In the genomic region with DNA sequence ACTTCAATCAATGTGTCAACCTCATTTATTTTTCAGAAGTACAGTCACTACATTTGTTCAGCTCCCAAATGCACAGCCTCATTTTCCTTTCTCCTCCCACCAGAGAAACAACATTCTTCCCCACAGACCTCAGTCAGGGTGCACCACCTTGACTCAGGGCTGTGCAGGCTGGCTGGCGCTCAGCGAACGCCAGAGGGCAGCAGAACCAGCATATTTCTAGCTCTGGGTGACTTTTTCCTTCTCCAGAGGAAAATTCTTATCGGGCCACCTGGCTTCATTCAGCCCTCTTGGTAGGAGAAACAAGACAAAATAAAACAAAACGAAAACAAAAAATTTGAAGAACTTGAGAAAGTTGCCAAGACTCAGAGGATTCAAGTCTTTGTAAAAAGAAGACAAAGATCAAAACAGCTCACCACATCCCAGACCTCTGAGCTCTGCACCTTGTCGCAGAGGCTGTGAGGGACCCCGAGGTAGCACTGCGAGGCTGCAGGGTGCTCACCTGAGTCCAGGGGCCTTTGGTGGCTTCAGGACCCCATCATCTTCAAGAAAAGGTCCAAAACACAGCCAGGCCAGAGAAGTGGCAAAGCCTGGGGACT, we compare ENCODE assay signal across 8 cellular contexts. TPM values are rescaled to one million over a fixed set of nuclear protein-coding genes. Genes with fewer than 3 reads are reported as not detected.
A peak's percentile ranks its signal among the peaks of the same experiment; 100 is the strongest.
DNase-seq lines count a peak whose midpoint lies in the region; ATAC-seq, FAIRE-seq and TF ChIP-seq lines count a peak whose summit lies in the region.

No MANE protein-coding gene starts in this region.

- H3K9me3 Mint-ChIP-seq in endodermal cell = no peaks in the 10 kb centered on the region

- intact Hi-C loops in mucosa of descending colon (cut with DNase I, micrococcal nuclease) = no loop called here

- no peak overlapping the region for H3K4me3 Mint-ChIP-seq in endodermal cell

- FAIRE-seq in H54 (lab: Jason Lieb, UNC) = no peak

- no peak overlapping the region for H3K27ac ChIP-seq in endodermal cell (ENCODE audit: low read depth, low read length)
- H3K27ac ChIP-seq in upper lobe of left lung = no peak overlapping the region

- H3K9ac ChIP-seq in endodermal cell (ENCODE audit: extremely low read depth, low read length, poor library complexity, severe bottlenecking) = no peak overlapping the region

- peak; percentile 72 for ATAC-seq in mucosa of descending colon
- peak; percentile 71 to 72 for ATAC-seq in upper lobe of left lung (ENCODE audit: low FRiP score in 2 of 2)
- ATAC-seq in GM21528 (IDR thresholded peaks at IDR 0.05; ENCODE audit: low FRiP score, unreplicated experiment) = no peak

- peaks cover 7% of the 10 kb centered on the region for H3K4me1 Mint-ChIP-seq in endodermal cell

- no peaks in the 10 kb centered on the region for H3K36me3 Mint-ChIP-seq in endodermal cell (ENCODE audit: low read depth)

- TF ChIP-seq EP300 in upper lobe of left lung (IDR thresholded peaks at IDR 0.05) = no peak

- H3K27me3 Mint-ChIP-seq in endodermal cell (ENCODE audit: insufficient read depth) = no peaks in the 10 kb centered on the region

- H3K27me3 ChIP-seq in endodermal cell (ENCODE audit: control insufficient read depth, insufficient read depth, low read length, poor library complexity, severe bottlenecking) (no peaks in the 10 kb centered on the region), upper lobe of left lung (no peaks in the 10 kb centered on the region)

- DNase-seq in COLO829 (ENCODE audit: low spot score) = peak; percentile 34
- peak; percentile 21 for DNase-seq in H54 (ENCODE audit: insufficient read length, low spot score)
- peak; percentile 73 for DNase-seq in NCI-H2171 treated with DMSO at 0.1 percent for 48 hours (lab: John Stamatoyannopoulos, UW)
- peak; percentile 24 for DNase-seq in activated CD4-positive, alpha-beta T cell treated with anti-CD3 and anti-CD28 coated beads, Interleukin-2, amount 50 U/mL, for 1 hour
- peak; percentile 93 for DNase-seq in endodermal cell
- DNase-seq in mucosa of descending colon = peak in 2 of 3 donors; percentile 62 to 69
- DNase-seq in upper lobe of left lung = peak in 1 of 2 donors; percentile 87

- H3K4me1 ChIP-seq in endodermal cell (ENCODE audit: control insufficient read depth, insufficient read depth, low read length) = no peaks in the 10 kb centered on the region
- no peaks in the 10 kb centered on the region for H3K4me1 ChIP-seq in mucosa of descending colon (ENCODE audit: low read depth)
- H3K4me1 ChIP-seq in upper lobe of left lung = peaks cover 0 to 6% (median 0%) of the 10 kb centered on the region in 4 donors

- peak; percentile 95 for TF ChIP-seq CTCF in endodermal cell (conservative IDR thresholded peaks at IDR 0.05)
- peak; percentile 51 for TF ChIP-seq CTCF in mucosa of descending colon (IDR thresholded peaks at IDR 0.05)
- TF ChIP-seq CTCF in upper lobe of left lung (IDR thresholded peaks at IDR 0.05) = peak in 5 of 6 experiments; percentile 42 to 68 (median 47)

- no peaks in the 10 kb centered on the region for H3K9me3 ChIP-seq in endodermal cell (ENCODE audit: control insufficient read depth, low read length)
- no peaks in the 10 kb centered on the region for H3K9me3 ChIP-seq in mucosa of descending colon
- H3K9me3 ChIP-seq in upper lobe of left lung = no peaks in the 10 kb centered on the region

- H3K36me3 ChIP-seq in endodermal cell (ENCODE audit: control insufficient read depth, insufficient read depth, low read length) (no peaks in the 10 kb centered on the region), mucosa of descending colon (ENCODE audit: low read depth) (no peaks in the 10 kb centered on the region), upper lobe of left lung (no peaks in the 10 kb centered on the region)

- H3K27ac Mint-ChIP-seq in endodermal cell = no peak overlapping the region

- WGBS in endodermal cell (ENCODE audit: insufficient coverage in 1 of 2, insufficient read length in 1 of 2), 2 experiments = 5 to 38% methylated on average over 4 to 8 of the region's 8 CpGs
- WGBS in upper lobe of left lung, 2 donors = 27 to 28% methylated on average over 8 of the region's 8 CpGs

- H3K4me3 ChIP-seq in endodermal cell (ENCODE audit: low read length) (no peak overlapping the region), mucosa of descending colon (no peak overlapping the region), upper lobe of left lung (no peak overlapping the region)

- TF ChIP-seq POLR2A in H54 (IDR thresholded peaks at IDR 0.05; ENCODE audit: low read depth, low read length) (no peak), upper lobe of left lung (IDR thresholded peaks at IDR 0.05) (no peak)

RNA-seq across cellular contexts. Expression of a gene that starts 33.7 kb away (rescaled TPM):
- 1 to 10 TPM; 1.5 to 1.9 TPM for total RNA-seq in endodermal cell
- 0.07 TPM for polyA plus RNA-seq in endodermal cell (2013, experiment 1 of 2)
- polyA plus RNA-seq in endodermal cell (2013, experiment 2 of 2) = 0.25 TPM
- total RNA-seq in mucosa of descending colon = not detected
- 1 to 10 TPM in 1 of 6 donors, under 1 TPM in 1, not detected in 4; 0.89 to 1.2 TPM for total RNA-seq in upper lobe of left lung
